Comparison of ENCODE assay signal across 2 cellular contexts in the genomic region with DNA sequence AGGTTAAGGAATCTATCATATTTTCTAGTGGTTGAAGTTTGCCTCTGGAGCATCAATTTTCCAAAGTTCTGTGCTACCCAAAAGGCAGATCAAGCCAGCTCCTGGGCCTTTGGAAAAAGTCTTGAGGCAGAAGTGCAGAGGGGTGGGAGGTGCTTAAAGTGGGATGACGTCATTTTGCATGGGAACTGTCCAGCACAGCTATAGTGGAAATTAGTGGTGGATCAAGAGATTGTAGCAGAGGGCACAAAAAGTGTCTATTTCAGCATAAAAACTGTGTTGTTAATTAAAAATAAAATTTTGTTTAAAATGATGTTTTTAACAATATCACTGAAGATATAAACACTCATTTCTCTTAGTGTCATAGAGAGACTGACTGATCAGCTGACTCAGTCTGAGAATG.
TF ChIP-seq lines count a peak whose summit lies in the region.

No MANE protein-coding gene starts in this region.

TF ChIP-seq in A549, 52 proteins besides CTCF, POLR2A, EP300 and RAD21 (continued from another document):
- TF ChIP-seq, protein P1, sequence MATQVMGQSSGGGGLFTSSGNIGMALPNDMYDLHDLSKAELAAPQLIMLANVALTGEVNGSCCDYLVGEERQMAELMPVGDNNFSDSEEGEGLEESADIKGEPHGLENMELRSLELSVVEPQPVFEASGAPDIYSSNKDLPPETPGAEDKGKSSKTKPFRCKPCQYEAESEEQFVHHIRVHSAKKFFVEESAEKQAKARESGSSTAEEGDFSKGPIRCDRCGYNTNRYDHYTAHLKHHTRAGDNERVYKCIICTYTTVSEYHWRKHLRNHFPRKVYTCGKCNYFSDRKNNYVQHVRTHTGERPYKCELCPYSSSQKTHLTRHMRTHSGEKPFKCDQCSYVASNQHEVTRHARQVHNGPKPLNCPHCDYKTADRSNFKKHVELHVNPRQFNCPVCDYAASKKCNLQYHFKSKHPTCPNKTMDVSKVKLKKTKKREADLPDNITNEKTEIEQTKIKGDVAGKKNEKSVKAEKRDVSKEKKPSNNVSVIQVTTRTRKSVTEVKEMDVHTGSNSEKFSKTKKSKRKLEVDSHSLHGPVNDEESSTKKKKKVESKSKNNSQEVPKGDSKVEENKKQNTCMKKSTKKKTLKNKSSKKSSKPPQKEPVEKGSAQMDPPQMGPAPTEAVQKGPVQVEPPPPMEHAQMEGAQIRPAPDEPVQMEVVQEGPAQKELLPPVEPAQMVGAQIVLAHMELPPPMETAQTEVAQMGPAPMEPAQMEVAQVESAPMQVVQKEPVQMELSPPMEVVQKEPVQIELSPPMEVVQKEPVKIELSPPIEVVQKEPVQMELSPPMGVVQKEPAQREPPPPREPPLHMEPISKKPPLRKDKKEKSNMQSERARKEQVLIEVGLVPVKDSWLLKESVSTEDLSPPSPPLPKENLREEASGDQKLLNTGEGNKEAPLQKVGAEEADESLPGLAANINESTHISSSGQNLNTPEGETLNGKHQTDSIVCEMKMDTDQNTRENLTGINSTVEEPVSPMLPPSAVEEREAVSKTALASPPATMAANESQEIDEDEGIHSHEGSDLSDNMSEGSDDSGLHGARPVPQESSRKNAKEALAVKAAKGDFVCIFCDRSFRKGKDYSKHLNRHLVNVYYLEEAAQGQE (IDR thresholded peaks at IDR 0.05), result peak; percentile 54; the same call in 1 of the 2 replicates
- TF ChIP-seq MAZ (IDR thresholded peaks at IDR 0.05; ENCODE audit: borderline replicate concordance, low read depth, low read length) (no peak), CBX8 (IDR thresholded peaks at IDR 0.05) (no peak), CHD4 (IDR thresholded peaks at IDR 0.05; ENCODE audit: borderline replicate concordance) (no peak), BHLHE40 (IDR thresholded peaks at IDR 0.05; ENCODE audit: low read depth, low read length) (no peak), MAFK (IDR thresholded peaks at IDR 0.05; ENCODE audit: partially characterized antibody) (peak; percentile 11), SREBF2 (IDR thresholded peaks at IDR 0.05) (no peak)
- TF ChIP-seq, protein P2, sequence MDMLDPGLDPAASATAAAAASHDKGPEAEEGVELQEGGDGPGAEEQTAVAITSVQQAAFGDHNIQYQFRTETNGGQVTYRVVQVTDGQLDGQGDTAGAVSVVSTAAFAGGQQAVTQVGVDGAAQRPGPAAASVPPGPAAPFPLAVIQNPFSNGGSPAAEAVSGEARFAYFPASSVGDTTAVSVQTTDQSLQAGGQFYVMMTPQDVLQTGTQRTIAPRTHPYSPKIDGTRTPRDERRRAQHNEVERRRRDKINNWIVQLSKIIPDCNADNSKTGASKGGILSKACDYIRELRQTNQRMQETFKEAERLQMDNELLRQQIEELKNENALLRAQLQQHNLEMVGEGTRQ (IDR thresholded peaks at IDR 0.05), result no peak

TF ChIP-seq in GM23338, 12 proteins besides CTCF, POLR2A, EP300 and RAD21 (continued from another document):
- TF ChIP-seq, protein P1 (IDR thresholded peaks at IDR 0.05; ENCODE audit: unreplicated experiment), result peak; percentile 74
TF ChIP-seq in GM23338: peak in this region for 2.
